ENCODE assay signal across 29 cellular contexts in genomic region chr16:7055443-7055842, GRCh38.
"Had no signal": no experiment of that assay in that cellular context is flagged by ENCODE, and none has a peak within 500 bp of the region (broad histone marks: within the 10 kb centered on the region; RNA-seq: fewer than 3 reads in every experiment).

No MANE protein-coding gene starts in this region.

- H3K36me3 ChIP-seq: brain microvascular endothelial cell, cardiac muscle cell had no signal

- ATAC-seq: activated CD8-positive, alpha-beta memory T cell treated with anti-CD3 and anti-CD28 coated beads, Interleukin-2, amount 10 ng/mL, durations not matched to agents 7 days and 5 days; T-cell had no signal

- H3K4me3 ChIP-seq: cardiac muscle cell, SK-N-MC had no signal

- H3K4me1 Mint-ChIP-seq: activated B cell treated with CpG ODN at 0.5 μM for 24 hours; activated CD4-positive, alpha-beta T cell treated with anti-CD3 and anti-CD28 coated beads, Interleukin-2, amount 10 ng/mL, durations not matched to agents 24 days and 14 days; activated CD8-positive, alpha-beta memory T cell treated with anti-CD3 and anti-CD28 coated beads, Interleukin-2, amount 10 ng/mL, durations not matched to agents 7 days and 5 days; T-cell had no signal

- H3K27me3 Mint-ChIP-seq: activated B cell treated with CpG ODN at 0.5 μM for 24 hours; activated CD4-positive, alpha-beta T cell treated with anti-CD3 and anti-CD28 coated beads, Interleukin-2, amount 10 ng/mL, durations not matched to agents 24 days and 14 days; activated CD8-positive, alpha-beta memory T cell treated with anti-CD3 and anti-CD28 coated beads, Interleukin-2, amount 10 ng/mL, durations not matched to agents 7 days and 5 days; activated naive CD8-positive, alpha-beta T cell; activated T-cell treated with anti-CD3 and anti-CD28 coated beads, Interleukin-2, amount 50 U/mL, for 24 hours; T-cell had no signal

- H3K27me3 ChIP-seq: brain microvascular endothelial cell, cardiac muscle cell had no signal

- H3K27ac ChIP-seq: brain microvascular endothelial cell, cardiac muscle cell, SK-N-MC had no signal

- FAIRE-seq: astrocyte, TTC549 had no signal

- H3K27ac Mint-ChIP-seq: activated B cell treated with CpG ODN at 0.5 μM for 24 hours; activated CD4-positive, alpha-beta T cell treated with anti-CD3 and anti-CD28 coated beads, Interleukin-2, amount 10 ng/mL, durations not matched to agents 24 days and 14 days; activated CD8-positive, alpha-beta memory T cell treated with anti-CD3 and anti-CD28 coated beads, Interleukin-2, amount 10 ng/mL, durations not matched to agents 7 days and 5 days; activated naive CD4-positive, alpha-beta T cell treated with anti-CD3 and anti-CD28 coated beads for 36 hours; activated naive CD8-positive, alpha-beta T cell; activated T-cell treated with anti-CD3 and anti-CD28 coated beads, Interleukin-2, amount 50 U/mL, for 24 hours; activated T-helper 1 cell treated with anti-CD3 and anti-CD28 coated beads, Interleukin-12 subunit alpha, Interleukin-12 subunit beta, Interleukin-2, Interleukin-4 antibody, amounts not matched to agents 30 ng/mL and 10 ng/mL and 1 ng/mL, durations not matched to agents 14 hours and 24 hours and 36 hours; T-cell had no signal

- DNase-seq: activated B cell treated with CpG ODN at 0.5 μM for 24 hours; activated CD4-positive, alpha-beta T cell treated with anti-CD3 and anti-CD28 coated beads for 1 hour; activated CD4-positive, alpha-beta T cell treated with anti-CD3 and anti-CD28 coated beads, Interleukin-2, amount 10 ng/mL, durations not matched to agents 24 days and 14 days; activated CD4-positive, alpha-beta T cell treated with anti-CD3 and anti-CD28 coated beads, Interleukin-2, amount 50 U/mL, for 48 hours; activated CD8-positive, alpha-beta memory T cell treated with anti-CD3 and anti-CD28 coated beads, Interleukin-2, amount 10 ng/mL, durations not matched to agents 7 days and 5 days; activated gamma-delta T cell; activated naive CD4-positive, alpha-beta T cell treated with anti-CD3 and anti-CD28 coated beads for 36 hours; activated T-cell treated with anti-CD3 and anti-CD28 coated beads, Interleukin-2, amount 50 U/mL, for 24 hours; amygdala; brain microvascular endothelial cell; Karpas-422; MM.1S; NCI-H1048; NCI-H1417; NCI-H1694 treated with DMSO at 0.1 percent for 48 hours; NCI-H2029 treated with DMSO at 0.1 percent for 48 hours; NCI-H345; NCI-H510A; NCI-H526 treated with DMSO at 0.1 percent for 48 hours; SIG-M5; T-cell; T-helper 2 cell; T1000 had no signal

- H3K4me3 Mint-ChIP-seq: activated B cell treated with CpG ODN at 0.5 μM for 24 hours; activated CD4-positive, alpha-beta T cell treated with anti-CD3 and anti-CD28 coated beads, Interleukin-2, amount 10 ng/mL, durations not matched to agents 24 days and 14 days; activated CD8-positive, alpha-beta memory T cell treated with anti-CD3 and anti-CD28 coated beads, Interleukin-2, amount 10 ng/mL, durations not matched to agents 7 days and 5 days; activated naive CD4-positive, alpha-beta T cell treated with anti-CD3 and anti-CD28 coated beads for 36 hours; activated naive CD8-positive, alpha-beta T cell; activated T-cell treated with anti-CD3 and anti-CD28 coated beads, Interleukin-2, amount 50 U/mL, for 24 hours; activated T-helper 1 cell treated with anti-CD3 and anti-CD28 coated beads, Interleukin-12 subunit alpha, Interleukin-12 subunit beta, Interleukin-2, Interleukin-4 antibody, amounts not matched to agents 30 ng/mL and 10 ng/mL and 1 ng/mL, durations not matched to agents 14 hours and 24 hours and 36 hours; T-cell had no signal
